ENCODE assay signal across 14 cellular contexts in the genomic region with DNA sequence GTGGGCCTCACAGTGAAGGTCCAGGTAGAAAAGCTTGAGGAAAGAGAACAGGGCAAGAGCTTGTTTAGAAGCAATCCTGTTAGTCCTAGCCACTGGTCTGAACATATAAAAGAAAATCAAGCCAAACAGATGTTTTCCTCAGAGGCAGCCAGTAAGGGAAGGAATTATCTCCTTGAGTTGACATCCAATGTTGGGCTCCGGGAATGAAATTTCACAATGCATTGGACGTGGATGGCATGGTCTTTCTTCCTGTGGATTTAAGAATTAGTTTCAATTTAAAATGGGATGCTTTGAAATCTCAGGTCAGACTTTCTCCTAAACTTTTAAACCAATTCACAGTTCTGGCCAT.
DNase-seq lines count a peak whose midpoint lies in the region; ATAC-seq and TF ChIP-seq lines count a peak whose summit lies in the region.
"Had no signal": no experiment of that assay in that cellular context is flagged by ENCODE, and none has a peak within 500 bp of the region (broad histone marks: within the 10 kb centered on the region; RNA-seq: fewer than 3 reads in every experiment).

No MANE protein-coding gene starts in this region.

- H3K36me3 Mint-ChIP-seq in endothelial cell (ENCODE audit: low read depth, unreplicated experiment), result peaks cover 7% of the 10 kb centered on the region
- H3K36me3 Mint-ChIP-seq: stimulated activated naive B cell treated with anti-CD40 and anti-IgM and Interleukin-4, amounts not matched to agents 10 μg/mL and 1 μg/mL and 100 μg/mL, for 72 hours had no signal

- no peak overlapping the region for H3K4ac ChIP-seq in mesenchymal stem cell (ENCODE audit: low read depth in 1 of 2, low read length in 2 of 2)

- no peak overlapping the region for H3K4me3 ChIP-seq in MG63
- peak overlapping the region in 1 of 2 experiments; percentile 64 for H3K4me3 ChIP-seq in mesenchymal stem cell (ENCODE audit: insufficient read depth in 1 of 2, low read depth in 1 of 2, low read length in 2 of 2)
- H3K4me3 ChIP-seq in subcutaneous abdominal adipose tissue (ENCODE audit: low read depth in 1 of 5, low read length in 5 of 5), result peak overlapping the region in 1 of 5 donors; percentile 19

- H4K8ac ChIP-seq in mesenchymal stem cell (ENCODE audit: low read length), result no peak overlapping the region

- H3K27me3 ChIP-seq in MG63 (no peaks in the 10 kb centered on the region), mesenchymal stem cell (ENCODE audit: control insufficient read depth in 1 of 2, insufficient read depth in 1 of 2, low read length in 2 of 2) (no peaks in the 10 kb centered on the region), subcutaneous abdominal adipose tissue (ENCODE audit: control insufficient read depth in 5 of 5, insufficient read depth in 4 of 5, low read length in 5 of 5) (peaks cover 0 to under 1% (median 0%) of the 10 kb centered on the region in 5 donors)

- H2BK15ac ChIP-seq in mesenchymal stem cell (ENCODE audit: low read depth, poor library complexity, severe bottlenecking), result no peak overlapping the region

- peaks cover 12% of the 10 kb centered on the region for H3K4me1 ChIP-seq in mesenchymal stem cell (ENCODE audit: control insufficient read depth, insufficient read depth, low read depth, low read length)
- H3K4me1 ChIP-seq in subcutaneous abdominal adipose tissue (ENCODE audit: control insufficient read depth in 5 of 5, insufficient read depth in 5 of 5, low read length in 5 of 5), result peaks cover 7 to 35% (median 32%) of the 10 kb centered on the region in 5 donors

- H2AK5ac ChIP-seq in mesenchymal stem cell (ENCODE audit: low read length, severe bottlenecking), result peak overlapping the region; percentile 95

- H3K27ac Mint-ChIP-seq in endothelial cell (ENCODE audit: unreplicated experiment), result peak overlapping the region; percentile 48
- H3K27ac Mint-ChIP-seq: stimulated activated naive B cell treated with anti-CD40 and anti-IgM and Interleukin-4, amounts not matched to agents 10 μg/mL and 1 μg/mL and 100 μg/mL, for 72 hours had no signal

- H3K9me3 Mint-ChIP-seq in endothelial cell (ENCODE audit: unreplicated experiment), result peaks cover 5% of the 10 kb centered on the region

- ATAC-seq in GM19397 (IDR thresholded peaks at IDR 0.05; ENCODE audit: unreplicated experiment), result no peak
- no peak for ATAC-seq in GM19452 (IDR thresholded peaks at IDR 0.05; ENCODE audit: unreplicated experiment)
- ATAC-seq: HepG2; stimulated activated naive B cell treated with anti-CD40 and anti-IgM and Interleukin-4, amounts not matched to agents 10 μg/mL and 1 μg/mL and 100 μg/mL, for 72 hours had no signal

- H2BK120ac ChIP-seq in mesenchymal stem cell (ENCODE audit: low read depth, low read length), result no peak overlapping the region

- H3K14ac ChIP-seq in mesenchymal stem cell (ENCODE audit: low read length in 2 of 2), result no peak overlapping the region

- H3K27me3 Mint-ChIP-seq in endothelial cell (ENCODE audit: unreplicated experiment), result peaks cover 1% of the 10 kb centered on the region

- H3K27ac ChIP-seq in mesenchymal stem cell (ENCODE audit: low read length, poor library complexity, severe bottlenecking) (peak overlapping the region; percentile 76), subcutaneous abdominal adipose tissue (ENCODE audit: low read depth, low read length) (peak overlapping the region; percentile 88)

- H3K9me3 ChIP-seq in MG63, result peaks cover 3% of the 10 kb centered on the region; the same call in 1 of the 2 replicates
- peaks cover 8% of the 10 kb centered on the region for H3K9me3 ChIP-seq in mesenchymal stem cell (ENCODE audit: control insufficient read depth, low read length)
- peaks cover 0 to 9% (median 5%) of the 10 kb centered on the region in 5 donors for H3K9me3 ChIP-seq in subcutaneous abdominal adipose tissue (ENCODE audit: control insufficient read depth in 5 of 5, low read length in 5 of 5)

- peak overlapping the region; percentile 85 for H3K9ac ChIP-seq in mesenchymal stem cell (ENCODE audit: low read length)
- peak overlapping the region in 2 of 5 donors; percentile 58 to 76 for H3K9ac ChIP-seq in subcutaneous abdominal adipose tissue (ENCODE audit: low read length in 5 of 5)

- no peak overlapping the region for H3K23ac ChIP-seq in mesenchymal stem cell (ENCODE audit: low read length in 2 of 2)

- WGBS in mesenchymal stem cell, result 83% methylated on average over 2 of the region's 2 CpGs

- H3K18ac ChIP-seq in mesenchymal stem cell (ENCODE audit: low read depth in 1 of 2, low read length in 2 of 2), result no peak overlapping the region

- DNase-seq in MG63 (peak; percentile 43), endothelial cell (ENCODE audit: low spot score) (no peak), mesenchymal stem cell (no peak), NCI-H345 treated with DMSO at 0.1 percent for 48 hours (lab: John Stamatoyannopoulos, UW; ENCODE audit: unreplicated experiment) (no peak)
- no peak for DNase-seq in activated naive CD4-positive, alpha-beta T cell treated with anti-CD3 and anti-CD28 coated beads, Interleukin-2, amount 50 U/mL, for 16 hours
- DNase-seq: erythroblast; kidney; NCI-H510A; stimulated activated CD4-positive, alpha-beta T cell treated with anti-CD3 and anti-CD28 coated beads, Interleukin-2, amount 100 ng/mL, for 24 hours; stimulated activated naive B cell treated with anti-CD40 and anti-IgM and Interleukin-4, amounts not matched to agents 10 μg/mL and 1 μg/mL and 100 μg/mL, for 72 hours had no signal

- H3K4me3 Mint-ChIP-seq in endothelial cell (ENCODE audit: unreplicated experiment), result no peak overlapping the region
- H3K4me3 Mint-ChIP-seq: stimulated activated naive B cell treated with anti-CD40 and anti-IgM and Interleukin-4, amounts not matched to agents 10 μg/mL and 1 μg/mL and 100 μg/mL, for 72 hours had no signal

- no peak overlapping the region for H2BK12ac ChIP-seq in mesenchymal stem cell (ENCODE audit: low read length in 2 of 2)

- H2BK5ac ChIP-seq in mesenchymal stem cell (ENCODE audit: low read depth, low read length, poor library complexity, severe bottlenecking), result peak overlapping the region; percentile 83

- no peak overlapping the region for H2AFZ ChIP-seq in mesenchymal stem cell (ENCODE audit: low read depth, low read length)

- H4K91ac ChIP-seq in mesenchymal stem cell (ENCODE audit: low read length), result no peak overlapping the region

- no peak for TF ChIP-seq CTCF in endothelial cell (IDR thresholded peaks at IDR 0.05; ENCODE audit: unreplicated experiment)

- H3K36me3 ChIP-seq in MG63 (no peaks in the 10 kb centered on the region), mesenchymal stem cell (ENCODE audit: control insufficient read depth in 1 of 2, insufficient read depth in 2 of 2, low read depth in 1 of 2, low read length in 2 of 2) (no peaks in the 10 kb centered on the region), subcutaneous abdominal adipose tissue (ENCODE audit: control insufficient read depth in 5 of 5, insufficient read depth in 5 of 5, low read length in 5 of 5) (no peaks in the 10 kb centered on the region)

- H3K4me1 Mint-ChIP-seq in endothelial cell (ENCODE audit: unreplicated experiment), result peaks cover 12% of the 10 kb centered on the region
- H3K4me1 Mint-ChIP-seq: stimulated activated naive B cell treated with anti-CD40 and anti-IgM and Interleukin-4, amounts not matched to agents 10 μg/mL and 1 μg/mL and 100 μg/mL, for 72 hours had no signal

- H3K4me2 ChIP-seq in mesenchymal stem cell (ENCODE audit: low read length, poor library complexity, severe bottlenecking), result no peak overlapping the region

- no peaks in the 10 kb centered on the region for H3K79me1 ChIP-seq in mesenchymal stem cell (replicated peaks; ENCODE audit: low read length, poor library complexity, severe bottlenecking)
